10 cellular contexts compared by ENCODE assay signal in genomic region chr6:149646599-149646998, GRCh38. TPM values are rescaled to one million over a fixed set of nuclear protein-coding genes. Genes with fewer than 3 reads are reported as not detected.
DNase-seq lines count a peak whose midpoint lies in the region; ATAC-seq, FAIRE-seq and TF ChIP-seq lines count a peak whose summit lies in the region.
"Had no signal": no experiment of that assay in that cellular context is flagged by ENCODE, and none has a peak within 500 bp of the region (broad histone marks: within the 10 kb centered on the region; RNA-seq: fewer than 3 reads in every experiment).

No MANE protein-coding gene starts in this region.

- RAD21 ChIA-PET in GM12878 (lab: Charles Lee; ENCODE audit: unreplicated experiment), result interaction anchor here (1.3 to 1.7 kb wide), 2 partner anchors 72 to 80 kb away, joined by 6 to 8 read pairs; partner anchors contain the start of genes GINM1 and LATS1

- TF ChIP-seq POLR2A in GM12878 (IDR thresholded peaks at IDR 0.05; ENCODE audit: low read depth, low read length) (no peak), GM18505 (IDR thresholded peaks at IDR 0.05; ENCODE audit: borderline replicate concordance, extremely low read depth, insufficient read depth, insufficient read length) (no peak)

- no peak overlapping the region for H3K23ac ChIP-seq in mesendoderm (ENCODE audit: low read length)

- H4K8ac ChIP-seq in mesendoderm (ENCODE audit: low read depth, low read length), result no peak overlapping the region

- no peak for FAIRE-seq in GM12878 (lab: Jason Lieb, UNC)
- FAIRE-seq: G401.6 had no signal

- 100% methylated on average over 3 of the region's 3 CpGs for WGBS in GM12878 (ENCODE audit: insufficient coverage, insufficient replicate concordance, low lambda C conversion rate, missing lambda C conversion rate)
- 100% methylated on average over 1 of the region's 3 CpGs for WGBS in mesendoderm (ENCODE audit: extremely low coverage, insufficient coverage, low lambda C conversion rate)

- POLR2A ChIA-PET in GM12878 (lab: Charles Lee), result interaction anchor here (0.6 to 0.7 kb wide), 4 partner anchors 11 to 175 kb away, joined by 4 to 8 read pairs (median 6); no protein-coding TSS in a partner anchor

- no peaks in the 10 kb centered on the region for H3K9me3 Mint-ChIP-seq in HFFc6

- intact Hi-C loops in GM12878 (cut with micrococcal nuclease; ENCODE audit: unreplicated experiment), result no loop called here

- CTCF ChIA-PET in GM12878 (lab: Yijun Ruan, JAX), result interaction anchor here (1.5 kb wide), 1 partner anchor 14 kb away, joined by 6 read pairs; no protein-coding TSS in a partner anchor

- DNase-seq in AG09309 (ENCODE audit: low read depth) (no peak), HFFc6 (no peak), GM12878 (ENCODE audit: low read depth, low spot score) (no peak), mesendoderm (no peak), GM19238 (ENCODE audit: insufficient read length, low spot score) (no peak)
- no peak for DNase-seq in activated effector memory CD4-positive, alpha-beta T cell treated with Interleukin-2 at 50 U/mL for 16 hours
- DNase-seq in central memory CD4-positive, alpha-beta T cell, result no peak
- DNase-seq: anterior cingulate cortex had no signal

- no peak overlapping the region for H3K56ac ChIP-seq in mesendoderm (ENCODE audit: low read length)

- H4K20me1 ChIP-seq in GM12878 (ENCODE audit: control insufficient read depth, insufficient read depth), result no peaks in the 10 kb centered on the region

- H3K4me3 Mint-ChIP-seq in HFFc6, result peak overlapping the region; percentile 88

- H2AFZ ChIP-seq in GM12878 (ENCODE audit: control insufficient read depth, low read depth, low read length), result no peak overlapping the region

- H3K4ac ChIP-seq in mesendoderm (ENCODE audit: low read depth, low read length), result no peak overlapping the region

- no peak for TF ChIP-seq CTCF in AG09309 (IDR thresholded peaks at IDR 0.05; ENCODE audit: control insufficient read depth, insufficient read depth, low read depth, low read length, missing control alignments)
- TF ChIP-seq CTCF in HFFc6 (IDR thresholded peaks at IDR 0.05), result no peak
- TF ChIP-seq CTCF in GM12878 (IDR thresholded peaks at IDR 0.05 in 2 of 3, conservative IDR thresholded peaks at IDR 0.05 in 1 of 3; ENCODE audit: control insufficient read depth in 2 of 3, extremely low read depth in 1 of 3, insufficient read depth in 1 of 3, low read depth in 3 of 3, low read length in 3 of 3), result no peak

- no peak overlapping the region for H4K5ac ChIP-seq in mesendoderm (ENCODE audit: low read length)

- H3K27me3 ChIP-seq in GM12878 (replicated peaks in 1 of 2; ENCODE audit: control insufficient read depth in 2 of 2, insufficient read depth in 2 of 2, low read length in 1 of 2), result no peaks in the 10 kb centered on the region
- H3K27me3 ChIP-seq in mesendoderm (ENCODE audit: insufficient read depth, low read length, poor library complexity), result no peaks in the 10 kb centered on the region

- H2BK120ac ChIP-seq in mesendoderm (ENCODE audit: low read depth, low read length), result no peak overlapping the region

- H3K36me3 ChIP-seq in GM12878 (ENCODE audit: control insufficient read depth in 2 of 2, insufficient read depth in 2 of 2, low read length in 1 of 2), result no peaks in the 10 kb centered on the region; a peak in 1 of 4 replicates
- no peaks in the 10 kb centered on the region for H3K36me3 ChIP-seq in mesendoderm (ENCODE audit: control insufficient read depth, insufficient read depth, low read length)

- peak overlapping the region; percentile 55 for H3K27ac Mint-ChIP-seq in HFFc6

- H3K18ac ChIP-seq in mesendoderm (ENCODE audit: low read length), result no peak overlapping the region

- H3K9me3 ChIP-seq in GM12878 (replicated peaks; ENCODE audit: control insufficient read depth, insufficient read depth, low read length), result no peaks in the 10 kb centered on the region; the same call in 2 of the 3 replicates

- BruUV-seq in GM12878 (replicated peaks; lab: Mats Ljungman, UMichigan), result no TSS peak

- peaks cover 53% of the 10 kb centered on the region for H3K79me2 ChIP-seq in GM12878 (ENCODE audit: control insufficient read depth, insufficient read depth, low read length)
- H3K79me2 ChIP-seq in mesendoderm (ENCODE audit: control insufficient read depth, insufficient read depth, low read length), result peaks cover 3% of the 10 kb centered on the region

- H3K27me3 Mint-ChIP-seq in HFFc6 (ENCODE audit: insufficient read depth), result no peaks in the 10 kb centered on the region; the same call in 1 of the 2 replicates

- H2AK5ac ChIP-seq in mesendoderm (ENCODE audit: low read length), result no peak overlapping the region

- SMC1A ChIA-PET in GM12878 (lab: Charles Lee; ENCODE audit: uncharacterized antibody, unreplicated experiment), result interaction anchor here (1.4 kb wide), 1 partner anchor 17 kb away, joined by 3 read pairs; no protein-coding TSS in a partner anchor

- TF ChIP-seq RAD21 in GM12878 (IDR thresholded peaks at IDR 0.05; ENCODE audit: insufficient read depth, low read depth, low read length), result no peak

- H3K4me2 ChIP-seq in GM12878 (ENCODE audit: control insufficient read depth, insufficient read depth) (peak overlapping the region; percentile 88; the same call in 1 of the 2 replicates), mesendoderm (ENCODE audit: low read length) (no peak overlapping the region)

- peaks cover 6% of the 10 kb centered on the region; the same call in 1 of the 2 replicates for H3K4me1 ChIP-seq in GM12878 (ENCODE audit: control insufficient read depth, insufficient read depth, low read length)
- H3K4me1 ChIP-seq in mesendoderm (ENCODE audit: control insufficient read depth, low read depth, low read length), result peaks cover 1% of the 10 kb centered on the region

- H3K27ac ChIP-seq in GM12878 (ENCODE audit: control insufficient read depth, insufficient read depth) (no peak overlapping the region), mesendoderm (ENCODE audit: low read depth, low read length) (no peak overlapping the region)

- no peak overlapping the region; the same call in 1 of the 2 replicates for H3K9ac ChIP-seq in GM12878 (ENCODE audit: control insufficient read depth, insufficient read depth, low read length)
- H3K9ac ChIP-seq in mesendoderm (ENCODE audit: low read length), result peak overlapping the region; percentile 52

- no peak overlapping the region for H2BK15ac ChIP-seq in mesendoderm (replicated peaks; ENCODE audit: low read depth)

- TF ChIP-seq EP300 in GM12878 (IDR thresholded peaks at IDR 0.05; ENCODE audit: borderline replicate concordance in 1 of 2, control insufficient read depth in 1 of 2, low read depth in 2 of 2, low read length in 2 of 2), result no peak

- H3K4me3 ChIP-seq in AG09309 (ENCODE audit: control insufficient read depth, low read depth, low read length) (peak overlapping the region; percentile 99), GM12878 (peak overlapping the region; percentile 75), mesendoderm (ENCODE audit: low read length) (no peak overlapping the region)

- no peaks in the 10 kb centered on the region for H3K79me1 ChIP-seq in mesendoderm (ENCODE audit: low read length)

- no peak overlapping the region for H2BK5ac ChIP-seq in mesendoderm (ENCODE audit: low read length)

- in situ Hi-C loops in GM12878 (cut with MboI), result no loop called here

- ATAC-seq in GM12878 (no peak), GM18505 (IDR thresholded peaks at IDR 0.05; ENCODE audit: unreplicated experiment) (no peak)

- H3K36me3 Mint-ChIP-seq in HFFc6 (ENCODE audit: low read depth), result peaks cover 9% of the 10 kb centered on the region

- H3K4me1 Mint-ChIP-seq in HFFc6 (ENCODE audit: low read depth), result peaks cover 29% of the 10 kb centered on the region

TF ChIP-seq in GM12878, 131 proteins besides CTCF, POLR2A, EP300 and RAD21 (continues in another document):
- TF ChIP-seq MLLT1 (IDR thresholded peaks at IDR 0.05), result no peak
- TF ChIP-seq USF1 (IDR thresholded peaks at IDR 0.05; ENCODE audit: borderline replicate concordance, extremely low read length, insufficient read depth, low read depth, low read length), result no peak

RNA-seq across cellular contexts. Expression of gene KATNA1, which starts 1.9 kb away (rescaled TPM):
- total RNA-seq in HFFc6 (2021; fragmentation: NEBNext Ultra II Directional; extraction: Animal tissue kit (Norgen Biotek cat#: 25700)), result 10 to 100 TPM; 14.5 to 16.6 (median 16.1) TPM
- total RNA-seq in GM12878 (2013; cell fraction: nucleolus; rRNA removed), result 22.4 and 23.7 TPM in 2 replicates
- total RNA-seq in GM12878 (2014; rRNA removed) (22.0 and 24.3 TPM in 2 replicates), GM12878 (2014; rRNA removed; fragmentation: Illumina TruSeq; extraction: Trizol) (26.5 and 27.1 TPM in 2 replicates), GM12878 (2021) (17.7 and 18.4 TPM in 2 replicates)
- 10.3 TPM for polyA plus RNA-seq in GM12878 (2011; ENCODE audit: low read depth)
- polyA plus RNA-seq in GM12878 (2011; rRNA removed) (27.5 and 37.3 TPM in 2 replicates), GM12878 (2014; fragmentation: Illumina TruSeq; extraction: Trizol) (29.2 and 41.3 TPM in 2 replicates), GM12878 (2014; fragmentation: Nextera tagmentation; extraction: Ambion mirVana) (10 to 100 TPM; 15.4 to 23.1 TPM), GM12878 (2014; rRNA removed) (19.2 and 21.0 TPM in 2 replicates), GM12878 (2016; fragmentation: Nextera tagmentation; extraction: Ambion mirVana) (10 to 100 TPM; 30.7 to 35.3 TPM)
- polyA plus RNA-seq in GM12878 (2011; cell fraction: cytosol; rRNA removed), result 11.6 and 12.6 TPM in 2 replicates
- polyA plus RNA-seq in GM12878 (2011; cell fraction: nucleus; rRNA removed), result 13.0 and 14.4 TPM in 2 replicates
- polyA plus RNA-seq in GM12878 (2012), result 14.7 and 15.9 TPM in 2 replicates
- 19.7 and 19.9 TPM in 2 replicates for polyA minus RNA-seq in GM12878 (2011; rRNA and poly(A)+ RNA removed)
- polyA minus RNA-seq in GM12878 (2011; cell fraction: cytosol; rRNA and poly(A)+ RNA removed), result 8.7 and 10.8 TPM in 2 replicates
- polyA minus RNA-seq in GM12878 (2011; cell fraction: nucleus; rRNA and poly(A)+ RNA removed), result 8.1 and 11.4 TPM in 2 replicates
- 23.6 TPM for polyA plus RNA-seq in mesendoderm (2013, experiment 1 of 2)
- 25.1 TPM for polyA plus RNA-seq in mesendoderm (2013, experiment 2 of 2)
